Comparison of ENCODE assay signal across 10 cellular contexts in genomic region chr10:100761191-100761590, GRCh38. TPM values are rescaled to one million over a fixed set of nuclear protein-coding genes. Genes with fewer than 3 reads are reported as not detected.
"Had no signal": no experiment of that assay in that cellular context is flagged by ENCODE, and none has a peak within 500 bp of the region (broad histone marks: within the 10 kb centered on the region; RNA-seq: fewer than 3 reads in every experiment).

No MANE protein-coding gene starts in this region.

- H3K9ac ChIP-seq: GM23248 had no signal

- H3K4me3 ChIP-seq: GM23248, HAP-1 had no signal

- H3K4me1 ChIP-seq: HAP-1 had no signal

- H3K4me3 Mint-ChIP-seq: IgD-negative memory B cell had no signal

- H3K36me3 ChIP-seq: HAP-1 had no signal

- DNase-seq: GM23248, GOT3, H7, KBM-7 had no signal

- H3K9me3 ChIP-seq: HAP-1 had no signal

- H3K27ac ChIP-seq: GM23248, HL-60 had no signal

RNA-seq across cellular contexts. Expression of gene PAX2, which starts 15.8 kb away (rescaled TPM):
- total RNA-seq: GM23248, H4, HepG2, HT1080 had no signal
- polyA plus RNA-seq: GM23248, HepG2, IgD-negative memory B cell had no signal
